27 cellular contexts compared by ENCODE assay signal in the genomic region with DNA sequence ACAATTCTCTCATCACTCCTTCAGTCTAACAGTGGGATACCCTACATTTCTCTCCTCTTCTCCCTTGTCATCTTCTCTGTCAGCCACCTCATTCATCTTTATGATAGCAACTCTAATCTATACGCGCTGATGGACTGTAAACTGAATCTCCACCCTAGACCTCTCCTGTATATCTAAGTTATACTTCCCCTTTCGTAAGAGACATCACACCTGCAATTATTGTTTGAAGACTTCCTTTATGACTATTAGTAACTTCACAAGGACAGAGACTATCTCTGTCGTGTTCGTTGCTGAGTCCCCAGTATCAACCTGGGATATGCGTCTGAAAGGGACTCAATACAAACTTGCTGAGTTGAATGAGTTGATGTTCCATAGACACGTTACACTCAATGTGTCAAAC.
"Had no signal": no experiment of that assay in that cellular context is flagged by ENCODE, and none has a peak within 500 bp of the region (broad histone marks: within the 10 kb centered on the region; RNA-seq: fewer than 3 reads in every experiment).

No MANE protein-coding gene starts in this region.

- H3K9ac ChIP-seq: neural progenitor cell had no signal

- H3K36me3 ChIP-seq: neural progenitor cell, pancreas, spleen, suprapubic skin, tibial artery, transverse colon, upper lobe of right lung, uterus had no signal

- H3K4me2 ChIP-seq: neural progenitor cell, smooth muscle cell had no signal

- H3K9me3 ChIP-seq: pancreas, psoas muscle, suprapubic skin, testis, tibial artery, transverse colon, upper lobe of right lung, uterus had no signal

- FAIRE-seq: pancreas had no signal

- ATAC-seq: naive thymus-derived CD4-positive, alpha-beta T cell; natural killer cell; pancreas; psoas muscle; right cardiac atrium; sciatic nerve; stimulated activated memory B cell treated with anti-CD40 and anti-IgM and Interleukin-4, amounts not matched to agents 10 μg/mL and 1 μg/mL and 100 μg/mL, for 72 hours; stimulated activated naive CD8-positive, alpha-beta T cell treated with anti-CD3 and anti-CD28 coated beads, Interleukin-15, amount 100 ng/mL, for 72 hours; stimulated activated naive CD8-positive, alpha-beta T cell treated with anti-CD3 and anti-CD28 coated beads, Interleukin-15, Interleukin-2, amounts not matched to agents 100 U/mL and 50 U/mL, for 24 hours; upper lobe of right lung had no signal

- H3K4me1 ChIP-seq: pancreas, psoas muscle, spleen, suprapubic skin, testis, tibial artery, transverse colon, upper lobe of right lung, uterus had no signal

- DNase-seq: naive thymus-derived CD4-positive, alpha-beta T cell; natural killer cell; occipital lobe; pancreas; psoas muscle; right cardiac atrium; spleen; stimulated activated CD4-positive, alpha-beta T cell treated with anti-CD3 and anti-CD28 coated beads, Interleukin-12 subunit alpha, Interleukin-12 subunit beta, amount 100 ng/mL, for 4 hours; stimulated activated CD4-positive, alpha-beta T cell treated with anti-CD3 and anti-CD28 coated beads, Interleukin-1b, Interleukin-23, amount 100 ng/mL, for 48 hours; stimulated activated CD4-positive, alpha-beta T cell treated with anti-CD3 and anti-CD28 coated beads, Interleukin-4, amount 100 ng/mL, for 1 hour; stimulated activated CD4-positive, alpha-beta T cell treated with anti-CD3 and anti-CD28 coated beads, Interleukin-4, amount 100 ng/mL, for 4 hours; stimulated activated CD8-positive, alpha-beta memory T cell treated with anti-CD3 and anti-CD28 coated beads, Interleukin-4, amount 100 ng/mL, for 48 hours; stimulated activated naive CD4-positive, alpha-beta T cell; stimulated activated naive CD8-positive, alpha-beta T cell treated with anti-CD3 and anti-CD28 coated beads, Interleukin-15, amount 100 ng/mL, for 72 hours; stimulated activated naive CD8-positive, alpha-beta T cell treated with anti-CD3 and anti-CD28 coated beads, Interleukin-15, Interleukin-2, amounts not matched to agents 100 U/mL and 50 U/mL, for 24 hours; substantia nigra; testis; tibial artery; transverse colon; upper lobe of right lung; uterus had no signal

- H3K4me3 ChIP-seq: neural progenitor cell, pancreas, psoas muscle, skin epidermis, smooth muscle cell, spleen, suprapubic skin, testis, tibial artery, transverse colon, upper lobe of right lung, uterus had no signal

- H3K27me3 ChIP-seq: neural progenitor cell, pancreas, spleen, suprapubic skin, testis, tibial artery, transverse colon, upper lobe of right lung, uterus had no signal

- H2AFZ ChIP-seq: neural progenitor cell had no signal

- H3K27ac ChIP-seq: neural progenitor cell, pancreas, psoas muscle, skin epidermis, spleen, suprapubic skin, testis, tibial artery, transverse colon, upper lobe of right lung, uterus had no signal
